In the genomic region with DNA sequence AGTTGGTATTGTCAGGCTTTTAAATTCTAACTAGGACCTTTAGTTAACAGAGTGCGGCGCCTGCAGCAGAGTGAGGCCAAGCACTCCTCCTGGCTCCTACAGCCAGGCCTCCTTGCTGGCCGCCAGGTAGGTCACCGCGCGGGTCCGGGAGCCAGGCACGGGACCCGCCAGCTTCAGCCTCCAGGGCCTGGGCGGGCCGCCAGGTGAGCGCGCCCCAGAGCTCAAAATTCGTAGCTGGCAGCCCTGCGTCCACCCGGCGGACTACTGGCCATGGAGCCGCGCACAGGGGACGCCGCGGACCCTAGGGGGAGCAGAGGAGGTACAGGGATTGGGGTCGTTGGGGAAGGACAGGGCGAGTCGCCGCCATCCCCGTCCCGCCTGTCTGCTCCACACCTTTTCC, we compare ENCODE assay signal across 8 cellular contexts. TPM values are rescaled to one million over a fixed set of nuclear protein-coding genes. Genes with fewer than 3 reads are reported as not detected.
DNase-seq lines count a peak whose midpoint lies in the region; ATAC-seq and TF ChIP-seq lines count a peak whose summit lies in the region.

A gene (plus strand): TSS at position 139 of the 400 bp plus-strand sequence. CDS start 132 bp downstream, at position 271.

- peaks cover 0 to 28% (median 8%) of the 10 kb centered on the region in 7 donors for H3K9me3 Mint-ChIP-seq in CD14-positive monocyte
- peaks cover 61% of the 10 kb centered on the region for H3K9me3 Mint-ChIP-seq in endodermal cell

- H3K27me3 ChIP-seq in NT2/D1 (ENCODE audit: insufficient read depth, insufficient read length): peaks cover 15% of the 10 kb centered on the region
- peaks cover 20% of the 10 kb centered on the region for H3K27me3 ChIP-seq in endodermal cell (ENCODE audit: control insufficient read depth, insufficient read depth, low read length, poor library complexity, severe bottlenecking)
- no peaks in the 10 kb centered on the region for H3K27me3 ChIP-seq in neural cell (ENCODE audit: insufficient read depth, low read depth, low read length)

- H3F3A ChIP-seq in neural cell (ENCODE audit: insufficient read depth, low read length, poor library complexity, severe bottlenecking): no peaks in the 10 kb centered on the region

- H3K36me3 ChIP-seq in NT2/D1 (ENCODE audit: insufficient read depth, insufficient read length, low read length) (no peaks in the 10 kb centered on the region), endodermal cell (ENCODE audit: control insufficient read depth, insufficient read depth, low read length) (no peaks in the 10 kb centered on the region), neural cell (ENCODE audit: insufficient read depth, low read length) (no peaks in the 10 kb centered on the region)

- TF ChIP-seq EP300 in neural cell (conservative IDR thresholded peaks at IDR 0.05; ENCODE audit: poor library complexity, severe bottlenecking): no peak

- intact Hi-C loops in CD14-positive monocyte (cut with micrococcal nuclease): loop anchor here (5.0 kb wide), 1 partner anchor 40 kb away; a partner anchor contains a TSS

- H4K20me1 ChIP-seq in neural cell (ENCODE audit: insufficient read depth): no peaks in the 10 kb centered on the region

- H3K4me1 ChIP-seq in NT2/D1 (ENCODE audit: insufficient read depth, insufficient read length): peaks cover 8% of the 10 kb centered on the region
- no peaks in the 10 kb centered on the region for H3K4me1 ChIP-seq in endodermal cell (ENCODE audit: control insufficient read depth, insufficient read depth, low read length)

- H3K4me2 ChIP-seq in neural cell (ENCODE audit: low read length): no peak within 1 kb of the TSS

- H3K79me2 ChIP-seq in neural cell (replicated peaks; ENCODE audit: insufficient read depth, low read length): no peaks in the 10 kb centered on the region

- H3K36me3 Mint-ChIP-seq in CD14-positive monocyte (no peaks in the 10 kb centered on the region), endodermal cell (ENCODE audit: low read depth) (no peaks in the 10 kb centered on the region)

- H3K4me3 ChIP-seq in NT2/D1 (ENCODE audit: insufficient read length, low read depth) (peak within 1 kb of the TSS; percentile 46), endodermal cell (ENCODE audit: low read length) (no peak within 1 kb of the TSS), neural cell (ENCODE audit: low read length) (peak within 1 kb of the TSS; percentile 58)

- no peak within 1 kb of the TSS for H2AFZ ChIP-seq in neural cell (ENCODE audit: low read depth, low read length)

- TF ChIP-seq CTCF in CD14-positive monocyte (IDR thresholded peaks at IDR 0.05) (no peak), endodermal cell (conservative IDR thresholded peaks at IDR 0.05) (no peak), neural cell (IDR thresholded peaks at IDR 0.05; ENCODE audit: poor library complexity, severe bottlenecking) (no peak)

- TF ChIP-seq RAD21 in neural cell (conservative IDR thresholded peaks at IDR 0.05): no peak

- H3K27ac Mint-ChIP-seq in CD14-positive monocyte (peak within 1 kb of the TSS in 6 of 7 donors; percentile 50 to 99 (median 91)), endodermal cell (no peak within 1 kb of the TSS)

- DNase-seq in CD14-positive monocyte (ENCODE audit: low spot score) (no peak), NT2/D1 (ENCODE audit: low read depth, low spot score) (no peak), endodermal cell (peak; percentile 71), NCI-H1417 treated with DMSO at 0.1 percent for 48 hours (lab: John Stamatoyannopoulos, UW) (no peak), NCI-H2107 treated with DMSO at 0.1 percent for 48 hours (lab: John Stamatoyannopoulos, UW; ENCODE audit: unreplicated experiment) (no peak)

- H3K4me3 Mint-ChIP-seq in CD14-positive monocyte (peak within 1 kb of the TSS; percentile 79 to 80), endodermal cell (peak within 1 kb of the TSS; percentile 60)

- H3K9me3 ChIP-seq in NT2/D1 (ENCODE audit: insufficient read depth, low read length): no peaks in the 10 kb centered on the region
- H3K9me3 ChIP-seq in endodermal cell (ENCODE audit: control insufficient read depth, low read length): no peaks in the 10 kb centered on the region
- H3K9me3 ChIP-seq in neural cell (ENCODE audit: low read length): no peaks in the 10 kb centered on the region

- peak within 1 kb of the TSS; percentile 74 for H3K9ac ChIP-seq in NT2/D1 (ENCODE audit: insufficient read length, low read depth)
- H3K9ac ChIP-seq in endodermal cell (ENCODE audit: extremely low read depth, low read length, poor library complexity, severe bottlenecking): no peak within 1 kb of the TSS
- no peak within 1 kb of the TSS for H3K9ac ChIP-seq in neural cell (ENCODE audit: low read length)

- peaks cover 30% of the 10 kb centered on the region for H3K4me1 Mint-ChIP-seq in CD14-positive monocyte
- no peaks in the 10 kb centered on the region for H3K4me1 Mint-ChIP-seq in endodermal cell

- no peaks in the 10 kb centered on the region for H3K9me2 ChIP-seq in neural cell (ENCODE audit: insufficient read depth, low read length)

- ATAC-seq in GM18519 (IDR thresholded peaks at IDR 0.05; ENCODE audit: low FRiP score, unreplicated experiment) (no peak), HG02852 (IDR thresholded peaks at IDR 0.05; ENCODE audit: unreplicated experiment) (no peak)

- H3K27me3 Mint-ChIP-seq in CD14-positive monocyte (ENCODE audit: low read depth in 3 of 3): peaks cover 0 to 4% (median 0%) of the 10 kb centered on the region in 3 donors
- peaks cover 58% of the 10 kb centered on the region for H3K27me3 Mint-ChIP-seq in endodermal cell (ENCODE audit: insufficient read depth)

- WGBS in endodermal cell (ENCODE audit: insufficient coverage in 1 of 2, insufficient read length in 1 of 2), 2 experiments: 50 to 79% methylated on average over 5 to 22 of the region's 28 CpGs

- H3K27ac ChIP-seq in endodermal cell (ENCODE audit: low read depth, low read length) (no peak within 1 kb of the TSS), neural cell (ENCODE audit: low read length) (no peak within 1 kb of the TSS)

TF ChIP-seq in neural cell, 6 proteins besides CTCF, POLR2A, EP300 and RAD21:
- TF ChIP-seq, protein P1, sequence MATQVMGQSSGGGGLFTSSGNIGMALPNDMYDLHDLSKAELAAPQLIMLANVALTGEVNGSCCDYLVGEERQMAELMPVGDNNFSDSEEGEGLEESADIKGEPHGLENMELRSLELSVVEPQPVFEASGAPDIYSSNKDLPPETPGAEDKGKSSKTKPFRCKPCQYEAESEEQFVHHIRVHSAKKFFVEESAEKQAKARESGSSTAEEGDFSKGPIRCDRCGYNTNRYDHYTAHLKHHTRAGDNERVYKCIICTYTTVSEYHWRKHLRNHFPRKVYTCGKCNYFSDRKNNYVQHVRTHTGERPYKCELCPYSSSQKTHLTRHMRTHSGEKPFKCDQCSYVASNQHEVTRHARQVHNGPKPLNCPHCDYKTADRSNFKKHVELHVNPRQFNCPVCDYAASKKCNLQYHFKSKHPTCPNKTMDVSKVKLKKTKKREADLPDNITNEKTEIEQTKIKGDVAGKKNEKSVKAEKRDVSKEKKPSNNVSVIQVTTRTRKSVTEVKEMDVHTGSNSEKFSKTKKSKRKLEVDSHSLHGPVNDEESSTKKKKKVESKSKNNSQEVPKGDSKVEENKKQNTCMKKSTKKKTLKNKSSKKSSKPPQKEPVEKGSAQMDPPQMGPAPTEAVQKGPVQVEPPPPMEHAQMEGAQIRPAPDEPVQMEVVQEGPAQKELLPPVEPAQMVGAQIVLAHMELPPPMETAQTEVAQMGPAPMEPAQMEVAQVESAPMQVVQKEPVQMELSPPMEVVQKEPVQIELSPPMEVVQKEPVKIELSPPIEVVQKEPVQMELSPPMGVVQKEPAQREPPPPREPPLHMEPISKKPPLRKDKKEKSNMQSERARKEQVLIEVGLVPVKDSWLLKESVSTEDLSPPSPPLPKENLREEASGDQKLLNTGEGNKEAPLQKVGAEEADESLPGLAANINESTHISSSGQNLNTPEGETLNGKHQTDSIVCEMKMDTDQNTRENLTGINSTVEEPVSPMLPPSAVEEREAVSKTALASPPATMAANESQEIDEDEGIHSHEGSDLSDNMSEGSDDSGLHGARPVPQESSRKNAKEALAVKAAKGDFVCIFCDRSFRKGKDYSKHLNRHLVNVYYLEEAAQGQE (IDR thresholded peaks at IDR 0.05; ENCODE audit: borderline replicate concordance): no peak
- TF ChIP-seq POLR2AphosphoS5 (IDR thresholded peaks at IDR 0.05) (no peak), MXI1 (conservative IDR thresholded peaks at IDR 0.05; ENCODE audit: poor library complexity, severe bottlenecking) (no peak), TAF1 (IDR thresholded peaks at IDR 0.05; ENCODE audit: low read depth) (no peak), SMC3 (conservative IDR thresholded peaks at IDR 0.05; ENCODE audit: poor library complexity) (no peak), EZH2 (IDR thresholded peaks at IDR 0.05; ENCODE audit: borderline replicate concordance, insufficient read depth, low read length, poor library complexity, severe bottlenecking) (no peak)

RNA-seq across cellular contexts. Expression of the gene that starts here (rescaled TPM):
- 1 to 10 TPM; 1.1 to 2.0 TPM for polyA plus RNA-seq in CD14-positive monocyte
- total RNA-seq in endodermal cell: 1 to 10 TPM; 1.2 to 1.3 TPM
- 0.46 TPM for polyA plus RNA-seq in endodermal cell (2013, experiment 1 of 2)
- 0.70 TPM for polyA plus RNA-seq in endodermal cell (2013, experiment 2 of 2)
- polyA plus RNA-seq in neural cell: 4.2 and 12.2 TPM in 2 replicates
- polyA minus RNA-seq in neural cell: 0.97 and 2.2 TPM in 2 replicates
